1 cellular context compared by ENCODE assay signal in genomic region chr6:151796842-151797530, GRCh38.
TF ChIP-seq lines count a peak whose summit lies in the region.

No MANE protein-coding gene starts in this region.

TF ChIP-seq in WTC11, 78 proteins besides CTCF, POLR2A, EP300 and RAD21 (continued from another document):
- TF ChIP-seq ZSCAN18 (CRISPR knock-in tag; IDR thresholded peaks at IDR 0.05), result no peak
- TF ChIP-seq, protein P1, sequence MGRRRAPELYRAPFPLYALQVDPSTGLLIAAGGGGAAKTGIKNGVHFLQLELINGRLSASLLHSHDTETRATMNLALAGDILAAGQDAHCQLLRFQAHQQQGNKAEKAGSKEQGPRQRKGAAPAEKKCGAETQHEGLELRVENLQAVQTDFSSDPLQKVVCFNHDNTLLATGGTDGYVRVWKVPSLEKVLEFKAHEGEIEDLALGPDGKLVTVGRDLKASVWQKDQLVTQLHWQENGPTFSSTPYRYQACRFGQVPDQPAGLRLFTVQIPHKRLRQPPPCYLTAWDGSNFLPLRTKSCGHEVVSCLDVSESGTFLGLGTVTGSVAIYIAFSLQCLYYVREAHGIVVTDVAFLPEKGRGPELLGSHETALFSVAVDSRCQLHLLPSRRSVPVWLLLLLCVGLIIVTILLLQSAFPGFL (CRISPR knock-in tag; IDR thresholded peaks at IDR 0.05; ENCODE audit: borderline replicate concordance), result no peak
- TF ChIP-seq TP53 (CRISPR knock-in tag; IDR thresholded peaks at IDR 0.05), result no peak
- no peak for TF ChIP-seq HMGA2 (CRISPR knock-in tag; IDR thresholded peaks at IDR 0.05)
- TF ChIP-seq ZBTB21 (CRISPR knock-in tag; IDR thresholded peaks at IDR 0.05; ENCODE audit: borderline replicate concordance), result no peak
- TF ChIP-seq RELA (CRISPR knock-in tag; IDR thresholded peaks at IDR 0.05; ENCODE audit: borderline replicate concordance), result no peak
- no peak for TF ChIP-seq TEAD1 (CRISPR knock-in tag; IDR thresholded peaks at IDR 0.05)
- TF ChIP-seq CREM (CRISPR knock-in tag; IDR thresholded peaks at IDR 0.05), result no peak
- no peak for TF ChIP-seq NFATC4 (CRISPR knock-in tag; IDR thresholded peaks at IDR 0.05)
